15 cellular contexts compared by ENCODE assay signal in genomic region chr6:113461153-113461897, GRCh38.
DNase-seq lines count a peak whose midpoint lies in the region; ATAC-seq and TF ChIP-seq lines count a peak whose summit lies in the region.
"Had no signal": no experiment of that assay in that cellular context is flagged by ENCODE, and none has a peak within 500 bp of the region (broad histone marks: within the 10 kb centered on the region; RNA-seq: fewer than 3 reads in every experiment).

No MANE protein-coding gene starts in this region.

- no peak overlapping the region for H4K8ac ChIP-seq in neuronal stem cell (ENCODE audit: low read depth, low read length)

- H2AK5ac ChIP-seq in neuronal stem cell (ENCODE audit: low read depth, low read length) = no peak overlapping the region

- no peak overlapping the region for H3K14ac ChIP-seq in neuronal stem cell (ENCODE audit: low read length)

- H2BK5ac ChIP-seq in neuronal stem cell (ENCODE audit: low read length) = no peak overlapping the region

- H3K4me1 ChIP-seq in Loucy (ENCODE audit: insufficient read depth, low read length, poor library complexity, severe bottlenecking) (no peaks in the 10 kb centered on the region), neuronal stem cell (ENCODE audit: control insufficient read depth in 2 of 2, insufficient read depth in 1 of 2, low read depth in 1 of 2, low read length in 2 of 2) (peaks cover 7 to 13% of the 10 kb centered on the region in 2 donors)

- no peak overlapping the region for H2BK15ac ChIP-seq in neuronal stem cell (ENCODE audit: low read length)

- H4K20me1 ChIP-seq in Loucy (ENCODE audit: insufficient read depth, low read length, poor library complexity, severe bottlenecking) = no peaks in the 10 kb centered on the region

- no CpG with 5 or more reads among the region's 4 CpGs for WGBS in neuronal stem cell (ENCODE audit: extremely low coverage in 2 of 2, insufficient read length in 2 of 2, insufficient replicate concordance in 1 of 2), 2 donors

- H3F3A ChIP-seq in Loucy (ENCODE audit: low read depth) = no peaks in the 10 kb centered on the region

- H3K4me2 ChIP-seq in Loucy (ENCODE audit: low read depth, low read length, poor library complexity, severe bottlenecking) (no peak overlapping the region), neuronal stem cell (ENCODE audit: insufficient read depth, low read length, poor library complexity, severe bottlenecking) (no peak overlapping the region)

- DNase-seq in GM12864 (ENCODE audit: low read depth) (no peak), cerebellar cortex (ENCODE audit: low spot score) (peak; percentile 11), neuronal stem cell (ENCODE audit: low spot score) (no peak)
- DNase-seq in activated T-cell treated with anti-CD3 and anti-CD28 coated beads, Interleukin-2, amount 50 U/mL, for 48 hours = no peak
- DNase-seq: activated CD4-positive, alpha-beta T cell treated with anti-CD3 and anti-CD28 coated beads for 48 hours; activated naive CD4-positive, alpha-beta T cell treated with anti-CD3 and anti-CD28 coated beads for 36 hours; dorsolateral prefrontal cortex; GF-D8; naive B cell; NCI-H2029; stimulated activated CD4-positive, alpha-beta T cell treated with anti-CD3 and anti-CD28 coated beads, Interleukin-15, amount 100 ng/mL, for 24 hours; stimulated activated naive CD4-positive, alpha-beta T cell had no signal

- ATAC-seq in HG03469 (IDR thresholded peaks at IDR 0.05; ENCODE audit: unreplicated experiment) (no peak), HG03460 (IDR thresholded peaks at IDR 0.05; ENCODE audit: unreplicated experiment) (no peak)

- no peak overlapping the region for H3K23ac ChIP-seq in neuronal stem cell (ENCODE audit: low read depth, low read length, poor library complexity)

- H3K9me2 ChIP-seq in Loucy (replicated peaks; ENCODE audit: low read depth, low read length) = no peaks in the 10 kb centered on the region

- H2AFZ ChIP-seq in Loucy (ENCODE audit: low read length) (no peak overlapping the region), neuronal stem cell (ENCODE audit: low read length) (peak overlapping the region; percentile 4)

- H3K9ac ChIP-seq in Loucy (ENCODE audit: low read depth, low read length, poor library complexity, severe bottlenecking) (no peak overlapping the region), neuronal stem cell (ENCODE audit: low read depth, low read length, poor library complexity) (no peak overlapping the region)

- no peaks in the 10 kb centered on the region for H3K79me2 ChIP-seq in Loucy (ENCODE audit: insufficient read depth, low read length)

- TF ChIP-seq CTCF in GM12864 (IDR thresholded peaks at IDR 0.05; ENCODE audit: low read depth, low read length, missing control alignments) (peak; percentile 26), Loucy (conservative IDR thresholded peaks at IDR 0.05; ENCODE audit: low read length) (peak; percentile 54)

- no peak overlapping the region for H3K4ac ChIP-seq in neuronal stem cell (ENCODE audit: low read length)

- H3K27ac ChIP-seq in neuronal stem cell (replicated peaks; ENCODE audit: low read length) = no peak overlapping the region
- H3K27ac ChIP-seq: dorsolateral prefrontal cortex had no signal

- no peak overlapping the region for H4K91ac ChIP-seq in neuronal stem cell (ENCODE audit: low read depth, low read length, poor library complexity)

- no peaks in the 10 kb centered on the region for H3K79me1 ChIP-seq in neuronal stem cell (ENCODE audit: low read depth, low read length)

- no peaks in the 10 kb centered on the region for H3K9me3 ChIP-seq in Loucy (ENCODE audit: insufficient read depth, low read depth, low read length)
- no peaks in the 10 kb centered on the region for H3K9me3 ChIP-seq in neuronal stem cell (replicated peaks in 1 of 2; ENCODE audit: control insufficient read depth in 2 of 2, insufficient read depth in 1 of 2, low read depth in 1 of 2, low read length in 2 of 2)

- H3K4me3 ChIP-seq in GM12864 (ENCODE audit: low read depth, low read length) = no peak overlapping the region
- H3K4me3 ChIP-seq in Loucy (ENCODE audit: low read length, poor library complexity, severe bottlenecking) = no peak overlapping the region
- H3K4me3 ChIP-seq in neuronal stem cell (ENCODE audit: low read length in 2 of 2) = no peak overlapping the region
- H3K4me3 ChIP-seq: dorsolateral prefrontal cortex had no signal

- no peaks in the 10 kb centered on the region for H3K27me3 ChIP-seq in Loucy (ENCODE audit: insufficient read depth, low read length, poor library complexity, severe bottlenecking)
- H3K27me3 ChIP-seq in neuronal stem cell (ENCODE audit: control insufficient read depth in 3 of 3, insufficient read depth in 3 of 3, low read depth in 1 of 3, low read length in 3 of 3) = no peaks in the 10 kb centered on the region
- H3K27me3 ChIP-seq: dorsolateral prefrontal cortex had no signal

- no peaks in the 10 kb centered on the region for H3K36me3 ChIP-seq in Loucy (ENCODE audit: insufficient read depth, low read length)
- no peaks in the 10 kb centered on the region for H3K36me3 ChIP-seq in neuronal stem cell (replicated peaks in 1 of 2; ENCODE audit: control insufficient read depth in 2 of 2, insufficient read depth in 2 of 2, low read length in 2 of 2)

- H2BK120ac ChIP-seq in neuronal stem cell (ENCODE audit: low read depth, low read length) = no peak overlapping the region

- H3K18ac ChIP-seq in neuronal stem cell (ENCODE audit: low read length) = no peak overlapping the region

- no peak overlapping the region for H2BK12ac ChIP-seq in neuronal stem cell (ENCODE audit: low read length)
